In genomic region chr13:23570931-23571330, GRCh38 we compare ENCODE assay signal across 10 cellular contexts. TPM values are rescaled to one million over a fixed set of nuclear protein-coding genes. Genes with fewer than 3 reads are reported as not detected.
A peak's percentile ranks its signal among the peaks of the same experiment; 100 is the strongest.
DNase-seq lines count a peak whose midpoint lies in the region; ATAC-seq and TF ChIP-seq lines count a peak whose summit lies in the region.
"Had no signal": no experiment of that assay in that cellular context is flagged by ENCODE, and none has a peak within 500 bp of the region (broad histone marks: within the 10 kb centered on the region; RNA-seq: fewer than 3 reads in every experiment).

No MANE protein-coding gene starts in this region.

- H2BK120ac ChIP-seq in trophoblast cell (ENCODE audit: insufficient read depth, low read length, poor library complexity), result no peak overlapping the region

- H3K79me1 ChIP-seq in trophoblast cell (ENCODE audit: low read length), result peaks cover 12% of the 10 kb centered on the region

- H3K79me2 ChIP-seq in fibroblast of lung (ENCODE audit: control insufficient read depth, insufficient read depth, low read length) (peaks cover 5% of the 10 kb centered on the region), trophoblast cell (ENCODE audit: control insufficient read depth, insufficient read depth, low read length, poor library complexity) (peaks cover 2% of the 10 kb centered on the region)

- H3K9ac ChIP-seq in fibroblast of lung (ENCODE audit: insufficient read depth, low read length) (peak overlapping the region; percentile 3), trophoblast cell (ENCODE audit: low read length) (no peak overlapping the region)

- H3K18ac ChIP-seq in trophoblast cell (ENCODE audit: low read length), result no peak overlapping the region

- H2BK5ac ChIP-seq in trophoblast cell (ENCODE audit: low read depth, low read length, poor library complexity), result no peak overlapping the region

- H2AK5ac ChIP-seq in trophoblast cell (ENCODE audit: low read length), result no peak overlapping the region

- H2AFZ ChIP-seq in fibroblast of lung (ENCODE audit: low read length) (no peak overlapping the region), trophoblast cell (ENCODE audit: insufficient read depth, low read length, poor library complexity) (no peak overlapping the region)

- H3K4me2 ChIP-seq in fibroblast of lung (ENCODE audit: extremely low read depth, insufficient read depth, low read length) (peak overlapping the region; percentile 88), trophoblast cell (ENCODE audit: low read length) (peak overlapping the region; percentile 59)

- no peak overlapping the region for H4K12ac ChIP-seq in trophoblast cell (ENCODE audit: low read depth, low read length)

- in situ Hi-C loops in GM13977 (cut with MboI; ENCODE audit: low pct_unique_long_range_greater_than_20kb, low sequenced_read_pairs, unreplicated experiment), result no loop called here

- H3K27me3 ChIP-seq in fibroblast of lung (ENCODE audit: control insufficient read depth, insufficient read depth, low read length) (no peaks in the 10 kb centered on the region), trophoblast cell (ENCODE audit: insufficient read depth, low read length) (no peaks in the 10 kb centered on the region)

- H4K20me1 ChIP-seq in fibroblast of lung (ENCODE audit: control insufficient read depth, extremely low read depth, insufficient read depth, low read length), result no peaks in the 10 kb centered on the region

- WGBS in trophoblast cell (ENCODE audit: extremely low coverage, insufficient coverage, insufficient read length), result no CpG with 5 or more reads among the region's 1 CpG

- no peak overlapping the region for H4K91ac ChIP-seq in trophoblast cell (ENCODE audit: low read depth, low read length)

- H3K4me3 ChIP-seq in fibroblast of lung (replicated peaks in 1 of 4; ENCODE audit: control extremely low read depth in 1 of 4, insufficient read depth in 1 of 4, low read depth in 3 of 4, low read length in 4 of 4) (peak overlapping the region; percentile 49 to 75 (median 63)), trophoblast cell (ENCODE audit: low read depth, low read length) (no peak overlapping the region)

- no peak overlapping the region for H3K14ac ChIP-seq in trophoblast cell (ENCODE audit: low read length)

- H3K27ac ChIP-seq in fibroblast of lung (ENCODE audit: insufficient read depth, low read length) (peak overlapping the region; percentile 1), trophoblast cell (ENCODE audit: low read depth, low read length) (peak overlapping the region; percentile 85)

- H3K36me3 ChIP-seq in fibroblast of lung (ENCODE audit: control insufficient read depth, insufficient read depth, low read length), result no peaks in the 10 kb centered on the region
- H3K36me3 ChIP-seq in trophoblast cell (ENCODE audit: control insufficient read depth in 1 of 2, insufficient read depth in 2 of 2, low read length in 2 of 2), result peaks cover 2 to 6% of the 10 kb centered on the region in 2 experiments

- no peak overlapping the region for H3K23ac ChIP-seq in trophoblast cell (ENCODE audit: low read length)

- TF ChIP-seq CTCF in GM12873 (IDR thresholded peaks at IDR 0.05; ENCODE audit: insufficient read depth, low read depth, low read length, missing control alignments) (peak; percentile 40), fibroblast of lung (conservative IDR thresholded peaks at IDR 0.05 in 1 of 2, IDR thresholded peaks at IDR 0.05 in 1 of 2; ENCODE audit: low read depth in 1 of 2, low read length in 2 of 2) (peak; percentile 31 to 50), GM13977 (IDR thresholded peaks at IDR 0.05; ENCODE audit: extremely low read depth, insufficient read depth, missing control alignments) (no peak)

- DNase-seq in NCI-H82 (lab: John Stamatoyannopoulos, UW) (peak; percentile 78), fibroblast of lung (ENCODE audit: low read depth in 2 of 2) (peak; percentile 54 to 62), trophoblast cell (no peak), GM13977 (ENCODE audit: low spot score) (no peak), RKO (ENCODE audit: low spot score) (no peak)
- DNase-seq in activated CD8-positive, alpha-beta memory T cell treated with anti-CD3 and anti-CD28 coated beads, Interleukin-2, amount 50 U/mL, for 4 hours, result no peak
- DNase-seq: activated CD8-positive, alpha-beta T cell treated with anti-CD3 and anti-CD28 coated beads for 36 hours; GF-D8 had no signal

- H4K8ac ChIP-seq in trophoblast cell (ENCODE audit: low read depth, low read length), result no peak overlapping the region

- no peak for ATAC-seq in GM18861 (IDR thresholded peaks at IDR 0.05; ENCODE audit: unreplicated experiment)
- ATAC-seq: activated CD8-positive, alpha-beta T cell treated with anti-CD3 and anti-CD28 coated beads for 36 hours had no signal

- H3K4me1 ChIP-seq in fibroblast of lung (ENCODE audit: control insufficient read depth, extremely low read depth, insufficient read depth, low read length) (peaks cover 7% of the 10 kb centered on the region), trophoblast cell (ENCODE audit: control insufficient read depth in 1 of 2, insufficient read depth in 2 of 2, low read length in 2 of 2) (peaks cover 8 to 11% of the 10 kb centered on the region in 2 experiments)

- no peak overlapping the region for H2BK12ac ChIP-seq in trophoblast cell (ENCODE audit: low read length)

- H3K9me3 ChIP-seq in fibroblast of lung (ENCODE audit: control insufficient read depth, insufficient read depth, low read depth, low read length) (no peaks in the 10 kb centered on the region), trophoblast cell (ENCODE audit: insufficient read depth, low read depth, low read length) (no peaks in the 10 kb centered on the region)

- H3K4ac ChIP-seq in trophoblast cell (ENCODE audit: low read depth, low read length), result no peak overlapping the region

RNA-seq across cellular contexts. Expression of gene TNFRSF19, which starts 0.7 kb away (rescaled TPM):
- 214 and 330 TPM in 2 replicates for total RNA-seq in fibroblast of lung
- 210 and 260 TPM in 2 replicates for polyA plus RNA-seq in fibroblast of lung
- polyA plus RNA-seq in fibroblast of lung (2012), result 129 and 132 TPM in 2 replicates
- 159 and 193 TPM in 2 replicates for polyA minus RNA-seq in fibroblast of lung (ENCODE audit: low replicate concordance)
- polyA plus RNA-seq in trophoblast cell (2013), result 85.2 and 86.7 TPM in 2 replicates
- total RNA-seq: activated CD8-positive, alpha-beta T cell treated with anti-CD3 and anti-CD28 coated beads for 36 hours had no signal

Comparison
In these comparisons a context has a peak if more than half of its experiments do, and no peak if none do; other contexts are left out.
1. DNase-seq: peak in NCI-H82 (single experiment) and fibroblast of lung (2 of 2); none in trophoblast cell (0 of 2), activated CD8-positive, alpha-beta memory T cell treated with anti-CD3 and anti-CD28 coated beads, Interleukin-2, amount 50 U/mL, for 4 hours (single experiment), GM13977 (single experiment) and RKO (single experiment).